10 cellular contexts compared by ENCODE assay signal in genomic region chr6:135087803-135088202, GRCh38. TPM values are rescaled to one million over a fixed set of nuclear protein-coding genes. Genes with fewer than 3 reads are reported as not detected.
A peak's percentile ranks its signal among the peaks of the same experiment; 100 is the strongest.
DNase-seq lines count a peak whose midpoint lies in the region; ATAC-seq and TF ChIP-seq lines count a peak whose summit lies in the region.
"Had no signal": no experiment of that assay in that cellular context is flagged by ENCODE, and none has a peak within 500 bp of the region (broad histone marks: within the 10 kb centered on the region; RNA-seq: fewer than 3 reads in every experiment).

No MANE protein-coding gene starts in this region.

- H3K27me3 Mint-ChIP-seq in CD4-positive, alpha-beta memory T cell, result no peaks in the 10 kb centered on the region

- H3K4me3 ChIP-seq in CD4-positive, alpha-beta memory T cell (ENCODE audit: low read length in 2 of 2), result peak overlapping the region in 1 of 2 donors; percentile 4
- H3K4me3 ChIP-seq in fibroblast of mammary gland (ENCODE audit: control insufficient read depth, low read depth, low read length), result no peak overlapping the region
- H3K4me3 ChIP-seq: PC-9 had no signal

- H3K4me1 ChIP-seq in CD4-positive, alpha-beta memory T cell (ENCODE audit: insufficient read depth, low read length), result peaks cover 50% of the 10 kb centered on the region

- no peaks in the 10 kb centered on the region for H3K36me3 ChIP-seq in CD4-positive, alpha-beta memory T cell (ENCODE audit: insufficient read depth, low read length)

- peaks cover 0 to 1% of the 10 kb centered on the region in 2 donors for H3K36me3 Mint-ChIP-seq in CD4-positive, alpha-beta memory T cell

- peaks cover 0 to 7% (median 1%) of the 10 kb centered on the region in 8 donors for H3K9me3 Mint-ChIP-seq in CD4-positive, alpha-beta memory T cell

- CTCF ChIA-PET in CD4-positive, alpha-beta memory T cell (lab: Charles Lee; ENCODE audit: partially characterized antibody), result interaction anchor here (0.8 to 5.7 kb wide), 16 partner anchors 12 to 96 kb away, joined by 3 to 49 read pairs (median 8); partner anchors contain the start of genes HBS1L and MYB

- H3K4me1 Mint-ChIP-seq in CD4-positive, alpha-beta memory T cell, result peaks cover 31 to 56% (median 45%) of the 10 kb centered on the region in 4 donors

- intact Hi-C loops in CD4-positive, alpha-beta memory T cell (cut with micrococcal nuclease), result loop anchor here (2.0 to 5.0 kb wide), 4 partner anchors 15 to 334 kb away; no protein-coding TSS in a partner anchor

- POLR2A ChIA-PET in CD4-positive, alpha-beta memory T cell (lab: Charles Lee; ENCODE audit: partially characterized antibody), result interaction anchor here (0.8 to 4.2 kb wide), 8 partner anchors 15 to 1202 kb away, joined by 3 to 46 read pairs (median 9); partner anchors contain the start of genes BCLAF1 and HBS1L

- H3K27me3 ChIP-seq in CD4-positive, alpha-beta memory T cell (ENCODE audit: insufficient read depth, low read length), result no peaks in the 10 kb centered on the region

- peak; percentile 61 to 83 (median 69) for DNase-seq in CD4-positive, alpha-beta memory T cell
- peak; percentile 44 for DNase-seq in activated CD4-positive, alpha-beta T cell treated with anti-CD3 and anti-CD28 coated beads for 48 hours
- peak; percentile 10 for DNase-seq in fibroblast of mammary gland (ENCODE audit: low read depth)
- DNase-seq in NCI-H526 (lab: John Stamatoyannopoulos, UW), result no peak
- no peak for DNase-seq in DMS153 treated with DMSO at 0.1 percent for 48 hours (lab: John Stamatoyannopoulos, UW; ENCODE audit: unreplicated experiment)
- no peak for DNase-seq in GM03348 (ENCODE audit: low spot score)
- DNase-seq in HCEC 1CT, result no peak
- DNase-seq: Calu3, PC-9 had no signal

- TF ChIP-seq CTCF in fibroblast of mammary gland (conservative IDR thresholded peaks at IDR 0.05; ENCODE audit: control insufficient read depth, insufficient read depth, low read depth, low read length), result no peak

- H3K4me3 Mint-ChIP-seq in CD4-positive, alpha-beta memory T cell, result peak overlapping the region; percentile 39 to 81 (median 69)

- peak overlapping the region; percentile 82 to 95 (median 91) for H3K27ac Mint-ChIP-seq in CD4-positive, alpha-beta memory T cell

- H3K27ac ChIP-seq in CD4-positive, alpha-beta memory T cell (ENCODE audit: low read depth, low read length), result peak overlapping the region; percentile 27
- H3K27ac ChIP-seq: PC-9 had no signal

- ATAC-seq in HG02678 (IDR thresholded peaks at IDR 0.05; ENCODE audit: unreplicated experiment), result peak; percentile 51

- no peaks in the 10 kb centered on the region for H3K9me3 ChIP-seq in CD4-positive, alpha-beta memory T cell (ENCODE audit: control insufficient read depth in 1 of 2, low read length in 2 of 2)

RNA-seq across cellular contexts. Expression of gene HBS1L, which starts 33.2 kb away (rescaled TPM):
- total RNA-seq in CD4-positive, alpha-beta memory T cell, result 10 to 100 TPM; 63.8 to 69.9 TPM
- polyA plus RNA-seq in CD4-positive, alpha-beta memory T cell, result 10 to 100 TPM; 49.0 to 59.5 TPM

Comparison
In these comparisons a context has a peak if more than half of its experiments do, and no peak if none do; other contexts are left out.
1. DNase-seq: peak in CD4-positive, alpha-beta memory T cell (5 of 5), activated CD4-positive, alpha-beta T cell treated with anti-CD3 and anti-CD28 coated beads for 48 hours (single experiment) and fibroblast of mammary gland (single experiment); none in NCI-H526 (0 of 2), DMS153 treated with DMSO at 0.1 percent for 48 hours (single experiment), GM03348 (single experiment) and HCEC 1CT (single experiment).